ENCODE assay signal across 1 cellular context in the genomic region with DNA sequence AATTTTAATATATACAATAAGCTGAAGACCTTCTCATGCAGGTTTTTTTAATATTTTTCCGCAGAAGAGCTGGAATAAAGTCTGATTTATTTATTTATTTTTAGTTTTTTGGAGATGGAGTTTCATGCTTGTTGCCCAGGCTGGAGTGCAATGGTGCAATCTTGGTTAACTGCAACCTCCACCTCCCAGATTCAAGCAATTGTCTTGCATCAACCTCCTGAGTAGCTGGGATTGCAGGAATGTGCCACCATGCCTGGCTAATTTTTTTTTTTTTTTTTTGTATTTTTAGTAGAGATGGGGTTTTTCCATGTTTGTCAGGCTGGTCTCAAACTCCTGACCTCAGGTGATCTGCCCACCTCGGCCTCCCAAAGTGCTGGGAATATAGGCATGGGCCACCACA. TPM values are rescaled to one million over a fixed set of nuclear protein-coding genes. Genes with fewer than 3 reads are reported as not detected.
"Had no signal": no experiment of that assay in that cellular context is flagged by ENCODE, and none has a peak within 500 bp of the region (broad histone marks: within the 10 kb centered on the region; RNA-seq: fewer than 3 reads in every experiment).

No MANE protein-coding gene starts in this region.

RNA-seq across cellular contexts. Expression of a gene that starts 55.1 kb away (rescaled TPM):
- total RNA-seq: ascending aorta had no signal
